In genomic region chr4:56104188-56104587, GRCh38 we compare ENCODE assay signal across 7 cellular contexts.
"Had no signal": no experiment of that assay in that cellular context is flagged by ENCODE, and none has a peak within 500 bp of the region (broad histone marks: within the 10 kb centered on the region; RNA-seq: fewer than 3 reads in every experiment).

No MANE protein-coding gene starts in this region.

- H2AFZ ChIP-seq: GM23338 had no signal

- DNase-seq: H9, HCEC 1CT, IMR-90 had no signal

- H3K4me3 ChIP-seq: GM23338, K562 had no signal

- H3K27ac Mint-ChIP-seq: GM23338 had no signal

- H3K4me2 ChIP-seq: GM23338 had no signal

- FAIRE-seq: H1, H54, K562 had no signal

- H3K4me3 Mint-ChIP-seq: GM23338, H9 had no signal

- H3K9me3 Mint-ChIP-seq: GM23338, H9 had no signal

- ATAC-seq: GM23338, K562 had no signal
